19 cellular contexts compared by ENCODE assay signal in the genomic region with DNA sequence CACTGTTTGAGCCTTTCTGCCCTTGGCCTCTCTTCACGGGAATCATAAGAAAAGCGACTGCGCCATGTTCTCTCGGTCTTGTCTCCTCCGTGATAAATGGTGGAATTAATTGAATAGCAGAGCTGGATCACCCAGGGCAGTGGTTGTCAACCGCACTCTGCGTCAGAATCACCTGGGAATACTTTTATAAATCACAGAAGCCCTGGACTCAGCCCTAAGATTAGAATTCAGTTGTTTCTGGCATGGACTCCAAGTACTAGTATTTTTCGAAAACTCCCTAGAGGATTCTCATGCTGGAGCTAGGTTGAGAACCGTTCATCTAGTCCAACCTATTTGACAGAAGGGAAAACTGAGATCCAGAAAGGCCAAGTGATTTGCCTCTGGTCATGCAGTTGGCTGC.
"Had no signal": no experiment of that assay in that cellular context is flagged by ENCODE, and none has a peak within 500 bp of the region (broad histone marks: within the 10 kb centered on the region; RNA-seq: fewer than 3 reads in every experiment).

No MANE protein-coding gene starts in this region.

- H3K4me1 ChIP-seq: gastroesophageal sphincter, tibial nerve, upper lobe of right lung had no signal

- H3K4me3 ChIP-seq: gastroesophageal sphincter, mucosa of descending colon, smooth muscle cell, tibial nerve, upper lobe of right lung had no signal

- H3K36me3 ChIP-seq: gastroesophageal sphincter, neutrophil, tibial nerve, upper lobe of right lung had no signal

- H3K9me3 ChIP-seq: mucosa of descending colon, neutrophil, tibial nerve, upper lobe of right lung had no signal

- H3K27me3 ChIP-seq: tibial nerve, upper lobe of right lung had no signal

- DNase-seq: dermis blood vessel endothelial cell; effector CD4-positive, alpha-beta T cell; glutamatergic neuron; immature natural killer cell; kidney; left colon; mammary epithelial cell; mucosa of descending colon; naive thymus-derived CD8-positive, alpha-beta T cell; right cardiac atrium; stimulated activated CD4-positive, alpha-beta T cell treated with anti-CD3 and anti-CD28 coated beads, Interleukin-4, amount 100 ng/mL, for 1 hour; stimulated activated CD8-positive, alpha-beta memory T cell treated with anti-CD3 and anti-CD28 coated beads, Interleukin-4, amount 100 ng/mL, for 48 hours; upper lobe of right lung had no signal

- ATAC-seq: esophagus mucosa; gastroesophageal sphincter; naive thymus-derived CD8-positive, alpha-beta T cell; stimulated activated effector memory CD8-positive, alpha-beta T cell treated with anti-CD3 and anti-CD28 coated beads, Interleukin-12 subunit alpha, Interleukin-12 subunit beta, amount 100 ng/mL, for 72 hours; upper lobe of right lung had no signal

- H3K27ac ChIP-seq: gastroesophageal sphincter, neutrophil, tibial nerve, upper lobe of right lung had no signal
